ENCODE assay signal across 25 cellular contexts in the genomic region with DNA sequence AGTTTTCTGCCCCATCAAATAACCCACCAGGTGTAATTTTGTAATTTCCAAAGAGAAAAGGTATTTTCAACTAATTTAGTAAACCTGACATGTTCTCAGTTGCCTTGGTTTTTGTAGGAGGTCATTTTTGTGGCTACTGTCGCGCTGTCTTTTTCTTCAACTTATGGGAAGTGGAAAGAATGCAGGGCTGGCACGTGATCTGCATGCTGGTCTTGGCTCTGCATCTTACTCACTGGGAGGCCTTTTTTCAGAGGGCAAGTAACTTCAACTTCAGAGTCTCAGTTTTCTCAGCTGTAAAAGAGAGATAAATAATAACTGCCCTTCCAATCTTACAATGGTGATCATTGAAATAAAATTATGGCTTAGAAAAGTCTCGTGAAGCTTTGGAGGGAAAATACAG. TPM values are rescaled to one million over a fixed set of nuclear protein-coding genes. Genes with fewer than 3 reads are reported as not detected.
DNase-seq lines count a peak whose midpoint lies in the region; ATAC-seq and TF ChIP-seq lines count a peak whose summit lies in the region.
"Had no signal": no experiment of that assay in that cellular context is flagged by ENCODE, and none has a peak within 500 bp of the region (broad histone marks: within the 10 kb centered on the region; RNA-seq: fewer than 3 reads in every experiment).

No MANE protein-coding gene starts in this region.

- H3K4me1 ChIP-seq in Panc1 (ENCODE audit: control insufficient read depth, insufficient read depth, low read length): peaks cover 27% of the 10 kb centered on the region
- H3K4me1 ChIP-seq: suprapubic skin had no signal

- no peak overlapping the region for H3K4me3 ChIP-seq in Panc1 (ENCODE audit: low read depth in 2 of 2, low read length in 2 of 2)
- no peak overlapping the region for H3K4me3 ChIP-seq in brain microvascular endothelial cell (ENCODE audit: low read depth, low read length)
- H3K4me3 ChIP-seq: MG63, ovary, suprapubic skin had no signal

- in situ Hi-C loops in Panc1 (cut with HindIII; ENCODE audit: low pct_unique_long_range_greater_than_20kb, low sequenced_read_pairs) (no loop called here), brain microvascular endothelial cell (cut with HindIII; ENCODE audit: low pct_ligation_motif_present, low sequenced_read_pairs) (no loop called here)

- intact Hi-C loops in Panc1 (cut with micrococcal nuclease; ENCODE audit: unreplicated experiment): no loop called here

- POLR2A ChIA-PET in Panc1 (lab: Charles Lee) (interaction anchor here (0.6 kb wide), 1 partner anchor 160 kb away, joined by 4 read pairs; no protein-coding TSS in a partner anchor), HEK293T (lab: Yijun Ruan, JAX) (no interaction called here)

- H3K9me3 ChIP-seq in Panc1 (ENCODE audit: control insufficient read depth, insufficient read depth, low read depth, low read length): no peaks in the 10 kb centered on the region
- H3K9me3 ChIP-seq: Caco-2, MG63, ovary, suprapubic skin had no signal

- H3K27ac ChIP-seq in Panc1 (ENCODE audit: low read length): 0 out of 2 replicates have a peak overlapping the region, but pooled peaks have one; percentile 8
- H3K27ac ChIP-seq in brain microvascular endothelial cell: no peak overlapping the region
- H3K27ac ChIP-seq: 22Rv1, ovary, suprapubic skin, WERI-Rb-1 had no signal

- H3K36me3 ChIP-seq in Panc1 (ENCODE audit: control insufficient read depth, insufficient read depth, low read length) (no peaks in the 10 kb centered on the region), brain microvascular endothelial cell (replicated peaks) (no peaks in the 10 kb centered on the region)
- H3K36me3 ChIP-seq: MG63, ovary, suprapubic skin, WERI-Rb-1 had no signal

- no TSS peak for BruUV-seq in Panc1 (replicated peaks; lab: Mats Ljungman, UMichigan)

- ATAC-seq in Panc1 (no peak), GM21786 (IDR thresholded peaks at IDR 0.05; ENCODE audit: unreplicated experiment) (no peak)
- ATAC-seq: activated CD8-positive, alpha-beta memory T cell treated with anti-CD3 and anti-CD28 coated beads, Interleukin-2, amount 10 ng/mL, durations not matched to agents 7 days and 5 days; left lobe of liver had no signal

- DNase-seq in AG08396 (ENCODE audit: low spot score) (peak; percentile 16), Panc1 (ENCODE audit: low read depth, low spot score) (no peak), brain microvascular endothelial cell (peak; percentile 20), foreskin melanocyte (peak; percentile 6), NCI-H526 (lab: John Stamatoyannopoulos, UW) (no peak), HEK293T (ENCODE audit: extremely low spot score) (no peak), NCI-H1694 (lab: John Stamatoyannopoulos, UW) (no peak)
- DNase-seq: activated CD4-positive, alpha-beta T cell treated with anti-CD3 and anti-CD28 coated beads, Interleukin-2, amount 10 ng/mL, durations not matched to agents 24 days and 14 days; activated CD8-positive, alpha-beta memory T cell treated with anti-CD3 and anti-CD28 coated beads, Interleukin-2, amount 10 ng/mL, durations not matched to agents 7 days and 5 days; activated T-cell treated with anti-CD3 and anti-CD28 coated beads, Interleukin-2, amount 50 U/mL, for 48 hours; Caco-2; DMS53; KG1; MG63; NCI-H1436; NCI-H345; nephron progenitor cell; ovary; SIG-M5; stimulated activated naive CD4-positive, alpha-beta T cell had no signal

- TF ChIP-seq CTCF in Panc1 (IDR thresholded peaks at IDR 0.05) (no peak), brain microvascular endothelial cell (IDR thresholded peaks at IDR 0.05; ENCODE audit: low read depth, low read length, missing control alignments) (no peak)

- H3K27me3 ChIP-seq in Panc1 (ENCODE audit: control insufficient read depth, insufficient read depth, low read length) (no peaks in the 10 kb centered on the region), brain microvascular endothelial cell (replicated peaks) (no peaks in the 10 kb centered on the region)
- H3K27me3 ChIP-seq: MG63, ovary, suprapubic skin had no signal

- CTCF ChIA-PET in Panc1 (lab: Charles Lee) (no interaction called here), HEK293T (lab: Yijun Ruan, JAX) (no interaction called here)

TF ChIP-seq in HEK293T, 16 proteins besides CTCF, POLR2A, EP300 and RAD21:
- no peak for TF ChIP-seq SUZ12 (IDR thresholded peaks at IDR 0.05)
- TF ChIP-seq, protein P1, sequence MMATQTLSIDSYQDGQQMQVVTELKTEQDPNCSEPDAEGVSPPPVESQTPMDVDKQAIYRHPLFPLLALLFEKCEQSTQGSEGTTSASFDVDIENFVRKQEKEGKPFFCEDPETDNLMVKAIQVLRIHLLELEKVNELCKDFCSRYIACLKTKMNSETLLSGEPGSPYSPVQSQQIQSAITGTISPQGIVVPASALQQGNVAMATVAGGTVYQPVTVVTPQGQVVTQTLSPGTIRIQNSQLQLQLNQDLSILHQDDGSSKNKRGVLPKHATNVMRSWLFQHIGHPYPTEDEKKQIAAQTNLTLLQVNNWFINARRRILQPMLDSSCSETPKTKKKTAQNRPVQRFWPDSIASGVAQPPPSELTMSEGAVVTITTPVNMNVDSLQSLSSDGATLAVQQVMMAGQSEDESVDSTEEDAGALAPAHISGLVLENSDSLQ (IDR thresholded peaks at IDR 0.05): no peak
- no peak for TF ChIP-seq NFRKB (IDR thresholded peaks at IDR 0.05)
- no peak for TF ChIP-seq HDGF (IDR thresholded peaks at IDR 0.05; ENCODE audit: borderline replicate concordance)
- no peak for TF ChIP-seq FOXM1 (IDR thresholded peaks at IDR 0.05; ENCODE audit: borderline replicate concordance)
- TF ChIP-seq ZNF384 (IDR thresholded peaks at IDR 0.05): no peak
- no peak for TF ChIP-seq LEF1 (IDR thresholded peaks at IDR 0.05; ENCODE audit: borderline replicate concordance)
- TF ChIP-seq L3MBTL2 (conservative IDR thresholded peaks at IDR 0.05): no peak
- no peak for TF ChIP-seq SP1 (IDR thresholded peaks at IDR 0.05)
- TF ChIP-seq BHLHE40 (IDR thresholded peaks at IDR 0.05; ENCODE audit: borderline replicate concordance): no peak
- TF ChIP-seq FOXA1 (IDR thresholded peaks at IDR 0.05): no peak
- no peak for TF ChIP-seq ELF4 (IDR thresholded peaks at IDR 0.05)
- TF ChIP-seq TARDBP (IDR thresholded peaks at IDR 0.05): no peak
- no peak for TF ChIP-seq CTBP1 (IDR thresholded peaks at IDR 0.05; ENCODE audit: borderline replicate concordance)
- TF ChIP-seq ARNT (IDR thresholded peaks at IDR 0.05): no peak
- no peak for TF ChIP-seq FOXK2 (IDR thresholded peaks at IDR 0.05)
TF ChIP-seq in HEK293T: peak in this region for 0.

RNA-seq across cellular contexts. Expression of a gene that starts 34.2 kb away (rescaled TPM):
- 165 TPM for total RNA-seq in Panc1 (2021; ENCODE audit: unreplicated experiment)
- 50.7 TPM for polyA plus RNA-seq in Panc1 (2012; ENCODE audit: insufficient read length)

Comparison
In these comparisons a context has a peak if more than half of its experiments do, and no peak if none do; other contexts are left out.
1. DNase-seq: peak in AG08396 (single experiment), brain microvascular endothelial cell (single experiment) and foreskin melanocyte (single experiment); none in Panc1 (single experiment), NCI-H526 (0 of 2), HEK293T (single experiment) and NCI-H1694 (single experiment).